In genomic region chr5:9781882-9782281, GRCh38 we compare ENCODE assay signal across 15 cellular contexts.
DNase-seq lines count a peak whose midpoint lies in the region; FAIRE-seq and TF ChIP-seq lines count a peak whose summit lies in the region.
"Had no signal": no experiment of that assay in that cellular context is flagged by ENCODE, and none has a peak within 500 bp of the region (broad histone marks: within the 10 kb centered on the region; RNA-seq: fewer than 3 reads in every experiment).

No MANE protein-coding gene starts in this region.

- TF ChIP-seq CTCF in BJ (IDR thresholded peaks at IDR 0.05; ENCODE audit: insufficient read depth, low read depth, low read length), result no peak
- TF ChIP-seq CTCF in HFFc6 (IDR thresholded peaks at IDR 0.05), result no peak
- no peak for TF ChIP-seq CTCF in smooth muscle cell (IDR thresholded peaks at IDR 0.05; ENCODE audit: borderline replicate concordance, insufficient read depth, poor library complexity, severe bottlenecking)

- 28% methylated on average over 1 of the region's 1 CpG for WGBS in smooth muscle cell (ENCODE audit: low lambda C conversion rate)

- H3K36me3 ChIP-seq in BJ (ENCODE audit: control insufficient read depth, insufficient read depth, low read length), result no peaks in the 10 kb centered on the region
- no peaks in the 10 kb centered on the region for H3K36me3 ChIP-seq in smooth muscle cell (ENCODE audit: low read depth)
- H3K36me3 ChIP-seq: HAP-1 had no signal

- CTCF ChIA-PET in BJ (lab: Yijun Ruan, JAX), result interaction anchor here (0.8 to 2.8 kb wide), 4 partner anchors 14 to 249 kb away, joined by 3 to 9 read pairs (median 4); no protein-coding TSS in a partner anchor

- peaks cover 7% of the 10 kb centered on the region for H3K36me3 Mint-ChIP-seq in HFFc6 (ENCODE audit: low read depth)

- H3K27ac ChIP-seq in smooth muscle cell (ENCODE audit: low read depth), result peak overlapping the region; percentile 38
- H3K27ac ChIP-seq: SK-N-MC had no signal

- H3K4me1 Mint-ChIP-seq in HFFc6 (ENCODE audit: low read depth), result peaks cover 33% of the 10 kb centered on the region

- no peak overlapping the region for H3K9ac ChIP-seq in smooth muscle cell (ENCODE audit: low read depth)

- H3K79me2 ChIP-seq in smooth muscle cell (ENCODE audit: low read depth), result no peaks in the 10 kb centered on the region

- H3F3A ChIP-seq in smooth muscle cell (ENCODE audit: low read depth), result peaks cover 28% of the 10 kb centered on the region

- no peak overlapping the region for H3K4me3 ChIP-seq in BJ (ENCODE audit: low read depth, low read length)
- H3K4me3 ChIP-seq in smooth muscle cell, result no peak overlapping the region
- H3K4me3 ChIP-seq: HAP-1, SK-N-MC had no signal

- no peaks in the 10 kb centered on the region for H3K9me3 Mint-ChIP-seq in HFFc6

- no peaks in the 10 kb centered on the region; the same call in 1 of the 2 replicates for H3K27me3 Mint-ChIP-seq in HFFc6 (ENCODE audit: insufficient read depth)

- peak; percentile 91 for DNase-seq in BJ (ENCODE audit: low read depth)
- DNase-seq in HFFc6, result peak; percentile 57
- peak; percentile 57 for DNase-seq in fibroblast of peridontal ligament (ENCODE audit: extremely low read depth)
- DNase-seq in smooth muscle cell (lab: John Stamatoyannopoulos, UW; ENCODE audit: unreplicated experiment), result no peak
- DNase-seq in NCI-H2227 treated with DMSO at 0.1 percent for 48 hours (lab: John Stamatoyannopoulos, UW), result no peak
- no peak for DNase-seq in A172 (ENCODE audit: low spot score)
- DNase-seq in HTR-8/SVneo (ENCODE audit: insufficient read length, low spot score), result no peak
- DNase-seq: DMS 273 treated with DMSO at 0.1 percent for 48 hours, NCI-H1105, NCI-H1694, NCI-H510A, NCI-H774, Right ventricle myocardium superior had no signal

- H3K9me3 ChIP-seq in smooth muscle cell (replicated peaks; ENCODE audit: low read depth), result no peaks in the 10 kb centered on the region
- H3K9me3 ChIP-seq: HAP-1 had no signal

- no peak for FAIRE-seq in HTR-8/SVneo (lab: Jason Lieb, UNC)

- H4K20me1 ChIP-seq in smooth muscle cell (ENCODE audit: low read depth), result no peaks in the 10 kb centered on the region

- no peaks in the 10 kb centered on the region for H3K27me3 ChIP-seq in BJ (ENCODE audit: control insufficient read depth, insufficient read depth, low read length)
- no peaks in the 10 kb centered on the region for H3K27me3 ChIP-seq in smooth muscle cell (ENCODE audit: low read depth)

- POLR2A ChIA-PET in BJ (lab: Charles Lee), result no interaction called here

- H2AFZ ChIP-seq in smooth muscle cell (ENCODE audit: low read depth), result no peak overlapping the region

- H3K4me1 ChIP-seq in smooth muscle cell (ENCODE audit: low read depth), result peaks cover 5% of the 10 kb centered on the region
- H3K4me1 ChIP-seq: HAP-1 had no signal

- H3K4me3 Mint-ChIP-seq in HFFc6, result no peak overlapping the region

- H3K27ac Mint-ChIP-seq in HFFc6, result peak overlapping the region; percentile 41; the same call in 1 of the 2 replicates

- peak overlapping the region; percentile 38 for H3K4me2 ChIP-seq in smooth muscle cell

Comparison
In these comparisons a context has a peak if more than half of its experiments do, and no peak if none do; other contexts are left out.
1. DNase-seq: peak in BJ (single experiment), HFFc6 (single experiment) and fibroblast of peridontal ligament (single experiment); none in smooth muscle cell (single experiment), NCI-H2227 treated with DMSO at 0.1 percent for 48 hours (single experiment), A172 (single experiment) and HTR-8/SVneo (single experiment).